In genomic region chr3:112647122-112647521, GRCh38 we compare ENCODE assay signal across 12 cellular contexts. TPM values are rescaled to one million over a fixed set of nuclear protein-coding genes. Genes with fewer than 3 reads are reported as not detected.
A peak's percentile ranks its signal among the peaks of the same experiment; 100 is the strongest.
DNase-seq lines count a peak whose midpoint lies in the region; ATAC-seq, FAIRE-seq and TF ChIP-seq lines count a peak whose summit lies in the region.
"Had no signal": no experiment of that assay in that cellular context is flagged by ENCODE, and none has a peak within 500 bp of the region (broad histone marks: within the 10 kb centered on the region; RNA-seq: fewer than 3 reads in every experiment).

No MANE protein-coding gene starts in this region.

- no peaks in the 10 kb centered on the region for H3K9me2 ChIP-seq in Karpas-422 (replicated peaks; ENCODE audit: insufficient read depth, low read length)

- peak; percentile 96 for FAIRE-seq in urothelium cell line (lab: Jason Lieb, UNC)
- FAIRE-seq: GM18507 had no signal

- peaks cover 48% of the 10 kb centered on the region for H3K4me1 Mint-ChIP-seq in MCF 10A (ENCODE audit: insufficient read depth, unreplicated experiment)
- H3K4me1 Mint-ChIP-seq in naive thymus-derived CD4-positive, alpha-beta T cell, result peaks cover 9 to 40% (median 12%) of the 10 kb centered on the region in 7 donors

- H4K20me1 ChIP-seq in mammary epithelial cell (ENCODE audit: insufficient read depth, low read length) (no peaks in the 10 kb centered on the region), Karpas-422 (ENCODE audit: insufficient read depth, low read depth, low read length) (no peaks in the 10 kb centered on the region)

- H3K27me3 Mint-ChIP-seq in MCF 10A (ENCODE audit: insufficient read depth, unreplicated experiment), result no peaks in the 10 kb centered on the region
- H3K27me3 Mint-ChIP-seq in naive thymus-derived CD4-positive, alpha-beta T cell, result peaks cover 0 to 15% (median 11%) of the 10 kb centered on the region in 5 donors

- H3K27ac Mint-ChIP-seq in MCF 10A (ENCODE audit: low read depth, unreplicated experiment), result peak overlapping the region; percentile 5
- H3K27ac Mint-ChIP-seq in naive thymus-derived CD4-positive, alpha-beta T cell, result no peak overlapping the region
- H3K27ac Mint-ChIP-seq: activated CD8-positive, alpha-beta T cell treated with anti-CD3 and anti-CD28 coated beads for 36 hours; B cell; memory B cell had no signal

- DNase-seq in MCF 10A (ENCODE audit: unreplicated experiment) (peak; percentile 80), breast epithelium (ENCODE audit: low spot score in 2 of 2) (no peak), mammary epithelial cell (peak; percentile 64), iPS-NIHi7 (ENCODE audit: extremely low spot score) (peak; percentile 56), urothelium cell line (ENCODE audit: low spot score) (peak; percentile 84), Karpas-422 (no peak)
- DNase-seq in naive thymus-derived CD4-positive, alpha-beta T cell, result no peak
- DNase-seq: activated CD8-positive, alpha-beta T cell treated with anti-CD3 and anti-CD28 coated beads for 36 hours had no signal

- H3K36me3 ChIP-seq in breast epithelium, result no peaks in the 10 kb centered on the region
- H3K36me3 ChIP-seq in mammary epithelial cell (ENCODE audit: insufficient read depth, low read length), result no peaks in the 10 kb centered on the region
- H3K36me3 ChIP-seq in Karpas-422 (ENCODE audit: insufficient read depth, low read length), result no peaks in the 10 kb centered on the region
- H3K36me3 ChIP-seq in naive thymus-derived CD4-positive, alpha-beta T cell (ENCODE audit: control insufficient read depth in 2 of 3, insufficient read depth in 3 of 3, low read length in 3 of 3), result no peaks in the 10 kb centered on the region

- 42% methylated on average over 5 of the region's 5 CpGs for WGBS in mammary epithelial cell (ENCODE audit: low coverage, missing lambda C conversion rate)

- H3K4me2 ChIP-seq in mammary epithelial cell (ENCODE audit: insufficient read depth, low read depth, low read length) (peak overlapping the region; percentile 3), Karpas-422 (ENCODE audit: low read depth, low read length, poor library complexity, severe bottlenecking) (no peak overlapping the region)

- H3K79me2 ChIP-seq in mammary epithelial cell (ENCODE audit: insufficient read depth, low read length), result no peaks in the 10 kb centered on the region
- no peaks in the 10 kb centered on the region for H3K79me2 ChIP-seq in Karpas-422 (ENCODE audit: low read length)

- H3K36me3 Mint-ChIP-seq in MCF 10A (ENCODE audit: insufficient read depth, unreplicated experiment), result peaks cover 4% of the 10 kb centered on the region
- peaks cover 0 to 9% (median 0%) of the 10 kb centered on the region in 5 donors for H3K36me3 Mint-ChIP-seq in naive thymus-derived CD4-positive, alpha-beta T cell
- H3K36me3 Mint-ChIP-seq: memory B cell had no signal

- H3K9me3 ChIP-seq in breast epithelium (no peaks in the 10 kb centered on the region), mammary epithelial cell (replicated peaks; ENCODE audit: insufficient read depth, low read length) (no peaks in the 10 kb centered on the region), Karpas-422 (ENCODE audit: low read length) (no peaks in the 10 kb centered on the region)
- H3K9me3 ChIP-seq in naive thymus-derived CD4-positive, alpha-beta T cell (ENCODE audit: control insufficient read depth in 2 of 3, low read length in 3 of 3), result no peaks in the 10 kb centered on the region

- H2AFZ ChIP-seq in mammary epithelial cell (ENCODE audit: low read depth, low read length) (no peak overlapping the region), Karpas-422 (ENCODE audit: low read length) (no peak overlapping the region)

- no peak for TF ChIP-seq POLR2A in breast epithelium (IDR thresholded peaks at IDR 0.05)

- H3K9me3 Mint-ChIP-seq in MCF 10A (ENCODE audit: unreplicated experiment), result no peaks in the 10 kb centered on the region
- peaks cover 0 to 2% (median 0%) of the 10 kb centered on the region in 11 donors for H3K9me3 Mint-ChIP-seq in naive thymus-derived CD4-positive, alpha-beta T cell
- H3K9me3 Mint-ChIP-seq: activated CD8-positive, alpha-beta T cell treated with anti-CD3 and anti-CD28 coated beads for 36 hours; memory B cell had no signal

- H3K27me3 ChIP-seq in breast epithelium (no peaks in the 10 kb centered on the region), mammary epithelial cell (ENCODE audit: insufficient read depth, low read length) (no peaks in the 10 kb centered on the region), Karpas-422 (ENCODE audit: low read length) (0 out of 2 replicates have a peak, but pooled peaks cover 3% of the 10 kb centered on the region)
- H3K27me3 ChIP-seq in naive thymus-derived CD4-positive, alpha-beta T cell (ENCODE audit: control insufficient read depth in 2 of 2, insufficient read depth in 2 of 2, low read length in 2 of 2), result no peaks in the 10 kb centered on the region

- POLR2A ChIA-PET in MCF 10A (lab: Yijun Ruan, JAX), result interaction anchor here (0.8 to 1.4 kb wide), 4 partner anchors 24 to 344 kb away, joined by 3 to 4 read pairs (median 4); no protein-coding TSS in a partner anchor
- POLR2A ChIA-PET in naive thymus-derived CD4-positive, alpha-beta T cell (lab: Charles Lee), result no interaction called here

- TF ChIP-seq CTCF in MCF 10A (IDR thresholded peaks at IDR 0.05; ENCODE audit: unreplicated experiment) (no peak), breast epithelium (IDR thresholded peaks at IDR 0.05) (no peak), mammary epithelial cell (conservative IDR thresholded peaks at IDR 0.05 in 1 of 2, IDR thresholded peaks at IDR 0.05 in 1 of 2; ENCODE audit: extremely low read depth in 1 of 2, insufficient read depth in 1 of 2, low read depth in 1 of 2, low read length in 2 of 2) (no peak)

- dilution Hi-C loops in mammary epithelial cell (cut with HindIII; ENCODE audit: low sequenced_read_pairs), result loop anchor here (5.0 kb wide), 1 partner anchor 330 kb away; the partner anchor contains the start of gene CD200R1

- CTCF ChIA-PET in MCF 10A (lab: Yijun Ruan, JAX), result interaction anchor here (0.6 to 8.3 kb wide), 11 partner anchors 38 to 1910 kb away, joined by 3 to 103 read pairs (median 4); partner anchors contain the start of gene GTPBP8
- CTCF ChIA-PET in mammary epithelial cell (lab: Charles Lee; ENCODE audit: low non-redundant PET), result interaction anchor here (0.6 to 0.8 kb wide), 3 partner anchors 171 to 349 kb away, joined by 4 to 7 read pairs (median 4); no protein-coding TSS in a partner anchor
- CTCF ChIA-PET in naive thymus-derived CD4-positive, alpha-beta T cell (lab: Charles Lee), result no interaction called here

- H3K27ac ChIP-seq in breast epithelium (no peak overlapping the region), mammary epithelial cell (ENCODE audit: insufficient read depth, low read depth, low read length) (no peak overlapping the region), Karpas-422 (ENCODE audit: low read length) (no peak overlapping the region)
- H3K27ac ChIP-seq in naive thymus-derived CD4-positive, alpha-beta T cell (ENCODE audit: low read depth, low read length), result no peak overlapping the region

- no TSS peak for BruUV-seq in MCF 10A (replicated peaks; lab: Mats Ljungman, UMichigan)
- no TSS peak for BruUV-seq in mammary epithelial cell (replicated peaks; lab: Mats Ljungman, UMichigan)

- H3K9ac ChIP-seq in mammary epithelial cell (ENCODE audit: insufficient read depth, low read length) (no peak overlapping the region), Karpas-422 (ENCODE audit: low read length) (no peak overlapping the region)

- in situ Hi-C loops in mammary epithelial cell (cut with MboI; ENCODE audit: low sequenced_read_pairs in 2 of 2), result loop anchor here (10.0 to 25.0 kb wide), 4 partner anchors 48 to 640 kb away; no protein-coding TSS in a partner anchor

- H3K4me3 Mint-ChIP-seq in MCF 10A (ENCODE audit: unreplicated experiment), result no peak overlapping the region
- no peak overlapping the region for H3K4me3 Mint-ChIP-seq in naive thymus-derived CD4-positive, alpha-beta T cell
- H3K4me3 Mint-ChIP-seq: activated CD8-positive, alpha-beta T cell treated with anti-CD3 and anti-CD28 coated beads for 36 hours; B cell; memory B cell had no signal

- ATAC-seq in GM21737 (IDR thresholded peaks at IDR 0.05; ENCODE audit: unreplicated experiment), result no peak
- no peak for ATAC-seq in naive thymus-derived CD4-positive, alpha-beta T cell
- ATAC-seq: activated CD8-positive, alpha-beta T cell treated with anti-CD3 and anti-CD28 coated beads for 36 hours had no signal

- H3K4me1 ChIP-seq in breast epithelium, result no peaks in the 10 kb centered on the region
- peaks cover 55% of the 10 kb centered on the region for H3K4me1 ChIP-seq in mammary epithelial cell (ENCODE audit: insufficient read depth, low read length)
- peaks cover 12% of the 10 kb centered on the region for H3K4me1 ChIP-seq in Karpas-422 (ENCODE audit: low read length)
- H3K4me1 ChIP-seq in naive thymus-derived CD4-positive, alpha-beta T cell (ENCODE audit: control insufficient read depth in 2 of 2, insufficient read depth in 2 of 2, low read length in 2 of 2), result peaks cover 0 to 14% of the 10 kb centered on the region in 2 donors

- H3K4me3 ChIP-seq in breast epithelium, result no peak overlapping the region
- H3K4me3 ChIP-seq in mammary epithelial cell (replicated peaks in 1 of 3; ENCODE audit: insufficient read depth in 1 of 3, low read depth in 2 of 3, low read length in 3 of 3), result no peak overlapping the region
- H3K4me3 ChIP-seq in Karpas-422 (ENCODE audit: low read length), result no peak overlapping the region
- no peak overlapping the region for H3K4me3 ChIP-seq in naive thymus-derived CD4-positive, alpha-beta T cell (ENCODE audit: low read length)

- intact Hi-C loops in MCF 10A (cut with micrococcal nuclease) (no loop called here), breast epithelium (cut with DNase I; ENCODE audit: low total_unique reads) (no loop called here), mammary epithelial cell (cut with micrococcal nuclease) (loop anchor here (10.0 kb wide), 1 partner anchor 512 kb away; the partner anchor contains the start of gene GCSAM)
- intact Hi-C loops in naive thymus-derived CD4-positive, alpha-beta T cell (cut with micrococcal nuclease), result no loop called here

RNA-seq across cellular contexts. Expression of gene CCDC80, which starts 6.2 kb away (rescaled TPM):
- total RNA-seq in MCF 10A (2022), result 10.4 and 19.4 TPM in 2 replicates
- 100 to 1,000 TPM in 1 of 3 donors, 10 to 100 TPM in 2; 38.7 to 430 (median 42.0) TPM for total RNA-seq in breast epithelium
- total RNA-seq in mammary epithelial cell, result 10 to 100 TPM; 25.9 to 56.8 TPM
- 2.0 TPM for polyA plus RNA-seq in mammary epithelial cell
- 12.3 TPM for polyA minus RNA-seq in mammary epithelial cell
- 0.11 TPM in 1 of 2 replicates, not detected in the other for total RNA-seq in Karpas-422 (2014; rRNA removed; shearing (Covaris generic); ENCODE audit: low replicate concordance)
- total RNA-seq in naive thymus-derived CD4-positive, alpha-beta T cell, result under 1 TPM in 2 of 5 experiments, not detected in 3; 0.05 to 0.12 TPM
- polyA plus RNA-seq in naive thymus-derived CD4-positive, alpha-beta T cell, result under 1 TPM in 1 of 2 donors, not detected in 1; 0.08 TPM
- total RNA-seq: activated CD8-positive, alpha-beta T cell treated with anti-CD3 and anti-CD28 coated beads for 36 hours; B cell had no signal

Comparison
In these comparisons a context has a peak if more than half of its experiments do, and no peak if none do; other contexts are left out.
1. DNase-seq: peak in MCF 10A (single experiment), mammary epithelial cell (single experiment), iPS-NIHi7 (single experiment) and urothelium cell line (single experiment); none in breast epithelium (0 of 2), Karpas-422 (single experiment) and naive thymus-derived CD4-positive, alpha-beta T cell (0 of 9).